Comparison of ENCODE assay signal across 8 cellular contexts in the genomic region with DNA sequence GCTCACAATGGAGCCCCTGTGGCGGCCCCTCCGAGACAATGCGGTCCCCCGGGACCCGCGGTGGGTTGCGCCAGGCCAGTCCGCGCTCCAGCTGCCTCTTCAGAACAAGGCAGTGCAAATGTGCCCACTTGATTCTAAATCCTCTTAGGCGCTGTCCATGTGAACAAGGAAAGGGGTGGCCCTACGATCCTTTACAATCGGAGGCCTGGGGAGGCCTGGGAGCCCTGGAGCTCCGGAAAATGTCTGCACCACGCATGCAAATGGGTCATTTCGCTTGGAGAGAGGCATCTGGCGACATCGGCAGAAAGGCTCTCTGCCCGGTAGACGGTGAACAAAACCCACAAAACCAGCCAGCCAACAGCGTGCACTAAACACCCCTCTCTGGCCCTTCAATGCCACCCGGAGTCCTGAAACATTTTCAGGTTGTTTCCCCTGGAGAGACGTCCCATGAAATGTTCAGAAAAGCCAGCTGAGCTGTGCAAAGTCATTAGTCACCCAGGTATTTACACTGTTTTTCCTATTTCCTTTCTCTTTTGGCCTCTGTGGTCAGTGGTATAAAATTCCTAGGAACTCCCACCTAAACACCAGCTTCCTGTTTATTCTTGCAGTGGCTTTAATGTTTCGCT.
DNase-seq lines count a peak whose midpoint lies in the region; ATAC-seq, FAIRE-seq and TF ChIP-seq lines count a peak whose summit lies in the region.

No MANE protein-coding gene starts in this region.

- H3K27me3 ChIP-seq in Peyer's patch (no peaks in the 10 kb centered on the region), bronchial epithelial cell (ENCODE audit: control insufficient read depth, insufficient read depth, low read length) (no peaks in the 10 kb centered on the region), smooth muscle cell (ENCODE audit: low read depth) (no peaks in the 10 kb centered on the region)

- no peaks in the 10 kb centered on the region for H3K79me2 ChIP-seq in smooth muscle cell (ENCODE audit: low read depth)

- H3F3A ChIP-seq in smooth muscle cell (ENCODE audit: low read depth) = peaks cover 17% of the 10 kb centered on the region

- H3K4me1 ChIP-seq in Peyer's patch (peaks cover 0 to 19% (median 5%) of the 10 kb centered on the region in 4 donors), kidney (ENCODE audit: control insufficient read depth in 1 of 2, insufficient read depth in 1 of 2, low read depth in 1 of 2, low read length in 2 of 2) (peaks cover 10 to 11% of the 10 kb centered on the region in 2 donors), smooth muscle cell (ENCODE audit: low read depth) (peaks cover 33% of the 10 kb centered on the region)

- no peak for FAIRE-seq in bronchial epithelial cell (lab: Jason Lieb, UNC)
- FAIRE-seq in kidney (lab: Jason Lieb, UNC) = no peak

- peak overlapping the region; percentile 94 for H3K4me2 ChIP-seq in smooth muscle cell

- DNase-seq in stimulated activated CD4-positive, alpha-beta T cell treated with anti-CD3 and anti-CD28 coated beads, Interleukin-12 subunit alpha, Interleukin-12 subunit beta, amount 100 ng/mL, for 48 hours (ENCODE audit: low read depth in 2 of 3, low spot score in 1 of 3) = peak in 2 of 3 donors; percentile 17 to 22
- no peak for DNase-seq in stimulated activated CD4-positive, alpha-beta T cell treated with anti-CD3 and anti-CD28 coated beads, Interleukin-2, amount 100 ng/mL, for 48 hours
- DNase-seq in Peyer's patch (no peak), bronchial epithelial cell (ENCODE audit: low read depth) (peak; percentile 59), kidney (no peak), smooth muscle cell (lab: John Stamatoyannopoulos, UW; ENCODE audit: unreplicated experiment) (no peak), RPMI8226 (no peak)

- no peak for TF ChIP-seq POLR2A in Peyer's patch (IDR thresholded peaks at IDR 0.05)

- H2AFZ ChIP-seq in smooth muscle cell (ENCODE audit: low read depth) = peak overlapping the region; percentile 82

- H3K9me3 ChIP-seq in Peyer's patch (no peaks in the 10 kb centered on the region), kidney (ENCODE audit: control insufficient read depth in 1 of 2, low read length in 2 of 2) (no peaks in the 10 kb centered on the region), smooth muscle cell (replicated peaks; ENCODE audit: low read depth) (no peaks in the 10 kb centered on the region)

- ATAC-seq in HG03064 (IDR thresholded peaks at IDR 0.05; ENCODE audit: low read depth, unreplicated experiment) = peak; percentile 24

- H3K9ac ChIP-seq in kidney (ENCODE audit: low read length in 2 of 2) (peak overlapping the region; percentile 26 to 78), smooth muscle cell (ENCODE audit: low read depth) (peak overlapping the region; percentile 87)

- intact Hi-C loops in kidney (cut with DNase I) = no loop called here

- no peaks in the 10 kb centered on the region for H4K20me1 ChIP-seq in smooth muscle cell (ENCODE audit: low read depth)

- WGBS in smooth muscle cell (ENCODE audit: low lambda C conversion rate) = 4% methylated on average over 23 of the region's 23 CpGs

- H3K36me3 ChIP-seq in Peyer's patch (no peaks in the 10 kb centered on the region), bronchial epithelial cell (ENCODE audit: control insufficient read depth, insufficient read depth, low read length) (no peaks in the 10 kb centered on the region), kidney (ENCODE audit: control insufficient read depth in 1 of 2, insufficient read depth in 2 of 2, low read length in 2 of 2) (no peaks in the 10 kb centered on the region), smooth muscle cell (ENCODE audit: low read depth) (no peaks in the 10 kb centered on the region)

- H3K27ac ChIP-seq in Peyer's patch (peak overlapping the region; percentile 71 to 88 (median 79)), kidney (ENCODE audit: low read depth in 2 of 2, low read length in 2 of 2) (peak overlapping the region; percentile 75 to 82), smooth muscle cell (ENCODE audit: low read depth) (peak overlapping the region; percentile 90)

- TF ChIP-seq CTCF in Peyer's patch (IDR thresholded peaks at IDR 0.05) = no peak
- TF ChIP-seq CTCF in bronchial epithelial cell (IDR thresholded peaks at IDR 0.05; ENCODE audit: insufficient read depth, low read length, severe bottlenecking) = no peak
- no peak for TF ChIP-seq CTCF in kidney (IDR thresholded peaks at IDR 0.05; ENCODE audit: borderline replicate concordance, extremely low read depth, insufficient read depth)
- TF ChIP-seq CTCF in smooth muscle cell (IDR thresholded peaks at IDR 0.05; ENCODE audit: borderline replicate concordance, insufficient read depth, poor library complexity, severe bottlenecking) = no peak

- peak overlapping the region; percentile 42 to 73 (median 52) for H3K4me3 ChIP-seq in Peyer's patch
- H3K4me3 ChIP-seq in bronchial epithelial cell (ENCODE audit: low read depth, low read length) = peak overlapping the region; percentile 49
- peak overlapping the region; percentile 21 to 52 for H3K4me3 ChIP-seq in kidney (ENCODE audit: low read length in 2 of 2)
- peak overlapping the region; percentile 52 for H3K4me3 ChIP-seq in smooth muscle cell

Comparison
In these comparisons a context has a peak if more than half of its experiments do, and no peak if none do; other contexts are left out.
1. DNase-seq: peak in stimulated activated CD4-positive, alpha-beta T cell treated with anti-CD3 and anti-CD28 coated beads, Interleukin-12 subunit alpha, Interleukin-12 subunit beta, amount 100 ng/mL, for 48 hours (2 of 3) and bronchial epithelial cell (single experiment); none in stimulated activated CD4-positive, alpha-beta T cell treated with anti-CD3 and anti-CD28 coated beads, Interleukin-2, amount 100 ng/mL, for 48 hours (0 of 2), Peyer's patch (0 of 3), kidney (single experiment), smooth muscle cell (single experiment) and RPMI8226 (single experiment).
2. Peak in every context shown above with its lines, with median percentiles within 50 percentile points of each other: H3K27ac ChIP-seq and H3K4me3 ChIP-seq.